2 cellular contexts compared by ENCODE assay signal in genomic region chr16:8955828-8956227, GRCh38.
TF ChIP-seq lines count a peak whose summit lies in the region.

No MANE protein-coding gene starts in this region.

TF ChIP-seq in SK-N-SH treated with all-trans-retinoic acid at 6 μM for 48 hours, 23 proteins besides CTCF, POLR2A, EP300 and RAD21:
- TF ChIP-seq TSHZ2 (CRISPR knock-in tag; IDR thresholded peaks at IDR 0.05) (0 out of 2 replicates have a peak, but pooled peaks have one; percentile 49), TCF4 (CRISPR knock-in tag; IDR thresholded peaks at IDR 0.05; ENCODE audit: borderline replicate concordance) (0 out of 2 replicates have a peak, but pooled peaks have one; percentile 25), ESRRG (CRISPR knock-in tag; IDR thresholded peaks at IDR 0.05) (no peak)

TF ChIP-seq in HepG2, 621 proteins besides CTCF, POLR2A, EP300 and RAD21 (continued from another document):
- TF ChIP-seq HNF1A (IDR thresholded peaks at IDR 0.05; ENCODE audit: low read depth) (no peak), HNF1A (CRISPR knock-in tag; IDR thresholded peaks at IDR 0.05; ENCODE audit: borderline replicate concordance) (no peak), PATZ1 (CRISPR knock-in tag; IDR thresholded peaks at IDR 0.05) (0 out of 2 replicates have a peak, but pooled peaks have one; percentile 26), MTERF4 (CRISPR knock-in tag; IDR thresholded peaks at IDR 0.05) (0 out of 2 replicates have a peak, but pooled peaks have one; percentile 35), ZNF563 (CRISPR knock-in tag; IDR thresholded peaks at IDR 0.05) (no peak)
